8 cellular contexts compared by ENCODE assay signal in the genomic region with DNA sequence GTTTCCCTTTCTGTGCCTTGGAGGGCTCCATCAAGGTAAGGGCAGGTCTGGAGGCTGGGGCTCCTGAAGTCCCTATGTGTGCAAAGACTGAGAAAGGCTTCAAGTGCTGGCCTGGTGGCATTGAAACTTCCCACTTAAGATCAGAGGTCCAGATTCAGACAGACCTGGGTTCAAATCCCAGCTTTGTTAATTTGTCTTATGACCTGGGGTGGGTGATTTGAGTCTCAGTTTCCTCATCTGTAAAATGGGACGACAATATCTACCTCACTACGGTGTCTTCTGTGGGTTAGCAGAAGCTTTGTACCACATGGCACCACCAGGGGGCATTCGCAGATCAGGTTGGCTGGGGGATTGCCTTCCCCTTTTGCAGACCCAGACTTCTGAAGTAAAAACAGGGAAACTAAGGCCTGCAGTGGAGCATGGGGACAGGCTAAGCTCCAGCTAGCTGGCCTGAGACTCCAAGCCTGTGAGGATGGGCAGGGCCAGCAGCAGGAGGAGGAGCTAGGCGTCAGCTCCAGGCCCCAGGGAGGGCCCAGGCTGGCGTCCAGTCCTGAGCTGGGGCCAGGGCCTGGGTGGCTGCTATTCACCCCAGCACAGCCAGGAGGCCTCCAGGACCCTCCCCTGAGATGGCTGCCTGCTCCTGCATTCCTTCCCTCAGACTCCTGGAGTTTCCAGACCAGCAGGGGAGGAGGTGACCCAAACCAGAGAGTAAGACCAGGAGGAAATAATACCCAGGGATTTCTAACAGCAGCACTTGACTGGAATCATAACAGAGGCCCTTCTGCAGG. TPM values are rescaled to one million over a fixed set of nuclear protein-coding genes. Genes with fewer than 3 reads are reported as not detected.
DNase-seq lines count a peak whose midpoint lies in the region; ATAC-seq and TF ChIP-seq lines count a peak whose summit lies in the region.

No MANE protein-coding gene starts in this region.

- TF ChIP-seq CTCF in activated B cell treated with CpG ODN at 0.5 μM for 24 hours (IDR thresholded peaks at IDR 0.05) (peak; percentile 52), cardiac fibroblast (IDR thresholded peaks at IDR 0.05; ENCODE audit: low read depth, low read length) (peak; percentile 70)

- intact Hi-C loops in activated B cell treated with CpG ODN at 0.5 μM for 24 hours (cut with micrococcal nuclease): loop anchor here (1.0 to 2.0 kb wide), 7 partner anchors 25 to 305 kb away; a partner anchor contains a TSS

- H3K27ac Mint-ChIP-seq in activated B cell treated with CpG ODN at 0.5 μM for 24 hours: peak overlapping the region; percentile 76

- CTCF ChIA-PET in activated B cell treated with CpG ODN at 0.5 μM for 24 hours (lab: Charles Lee): interaction anchor here (0.7 to 7.8 kb wide), 41 partner anchors 8 to 196 kb away, joined by 3 to 275 read pairs (median 8); a partner anchor contains a TSS

- peaks cover 38% of the 10 kb centered on the region for H3K4me1 Mint-ChIP-seq in activated B cell treated with CpG ODN at 0.5 μM for 24 hours

- DNase-seq in NCI-H146 (lab: John Stamatoyannopoulos, UW) (peak; percentile 48), NCI-H146 treated with DMSO at 0.1 percent for 48 hours (lab: John Stamatoyannopoulos, UW; ENCODE audit: unreplicated experiment) (no peak), NCI-H2029 treated with DMSO at 0.1 percent for 48 hours (lab: John Stamatoyannopoulos, UW) (peak; percentile 38), activated B cell treated with CpG ODN at 0.5 μM for 24 hours (peak; percentile 77), cardiac fibroblast (ENCODE audit: low read depth in 2 of 2) (peak; percentile 89 to 97), iPS-NIHi7 (ENCODE audit: extremely low spot score) (peak; percentile 93)

- H3K27ac ChIP-seq in skin epidermis: peak overlapping the region in 16 of 21 experiments; percentile 16 to 94 (median 88)

- ATAC-seq in activated B cell treated with CpG ODN at 0.5 μM for 24 hours (ENCODE audit: low read depth) (peak; percentile 43), GM18498 (IDR thresholded peaks at IDR 0.05; ENCODE audit: unreplicated experiment) (no peak)

- POLR2A ChIA-PET in activated B cell treated with CpG ODN at 0.5 μM for 24 hours (lab: Charles Lee): interaction anchor here (0.5 to 7.6 kb wide), 14 partner anchors 18 to 1603 kb away, joined by 3 to 131 read pairs (median 6); a partner anchor contains a TSS

- H3K4me3 ChIP-seq in cardiac fibroblast (replicated peaks in 1 of 2; ENCODE audit: low read depth in 2 of 2, low read length in 2 of 2) (peak overlapping the region; percentile 68 to 91), skin epidermis (peak overlapping the region in 5 of 7 experiments; percentile 45 to 86 (median 74))

- no peaks in the 10 kb centered on the region for H3K9me3 Mint-ChIP-seq in activated B cell treated with CpG ODN at 0.5 μM for 24 hours

- H3K36me3 Mint-ChIP-seq in activated B cell treated with CpG ODN at 0.5 μM for 24 hours (ENCODE audit: low read depth): peaks cover 12% of the 10 kb centered on the region

- no peaks in the 10 kb centered on the region for H3K27me3 Mint-ChIP-seq in activated B cell treated with CpG ODN at 0.5 μM for 24 hours

- H3K4me3 Mint-ChIP-seq in activated B cell treated with CpG ODN at 0.5 μM for 24 hours: peak overlapping the region; percentile 88

RNA-seq across cellular contexts. Expression of a gene that starts 1.5 kb away (rescaled TPM):
- 2.4 and 3.5 TPM in 2 replicates for total RNA-seq in activated B cell treated with CpG ODN at 0.5 μM for 24 hours

RNA-seq across cellular contexts. Expression of a gene that starts 21.2 kb away (rescaled TPM):
- total RNA-seq in activated B cell treated with CpG ODN at 0.5 μM for 24 hours: 1.0 and 1.7 TPM in 2 replicates

RNA-seq across cellular contexts. Expression of a gene that starts 38.9 kb away (rescaled TPM):
- 20.1 and 20.4 TPM in 2 replicates for total RNA-seq in activated B cell treated with CpG ODN at 0.5 μM for 24 hours

RNA-seq across cellular contexts. Expression of a gene that starts 41.3 kb away (rescaled TPM):
- 0.42 and 0.44 TPM in 2 replicates for total RNA-seq in activated B cell treated with CpG ODN at 0.5 μM for 24 hours
